9 cellular contexts compared by ENCODE assay signal in the genomic region with DNA sequence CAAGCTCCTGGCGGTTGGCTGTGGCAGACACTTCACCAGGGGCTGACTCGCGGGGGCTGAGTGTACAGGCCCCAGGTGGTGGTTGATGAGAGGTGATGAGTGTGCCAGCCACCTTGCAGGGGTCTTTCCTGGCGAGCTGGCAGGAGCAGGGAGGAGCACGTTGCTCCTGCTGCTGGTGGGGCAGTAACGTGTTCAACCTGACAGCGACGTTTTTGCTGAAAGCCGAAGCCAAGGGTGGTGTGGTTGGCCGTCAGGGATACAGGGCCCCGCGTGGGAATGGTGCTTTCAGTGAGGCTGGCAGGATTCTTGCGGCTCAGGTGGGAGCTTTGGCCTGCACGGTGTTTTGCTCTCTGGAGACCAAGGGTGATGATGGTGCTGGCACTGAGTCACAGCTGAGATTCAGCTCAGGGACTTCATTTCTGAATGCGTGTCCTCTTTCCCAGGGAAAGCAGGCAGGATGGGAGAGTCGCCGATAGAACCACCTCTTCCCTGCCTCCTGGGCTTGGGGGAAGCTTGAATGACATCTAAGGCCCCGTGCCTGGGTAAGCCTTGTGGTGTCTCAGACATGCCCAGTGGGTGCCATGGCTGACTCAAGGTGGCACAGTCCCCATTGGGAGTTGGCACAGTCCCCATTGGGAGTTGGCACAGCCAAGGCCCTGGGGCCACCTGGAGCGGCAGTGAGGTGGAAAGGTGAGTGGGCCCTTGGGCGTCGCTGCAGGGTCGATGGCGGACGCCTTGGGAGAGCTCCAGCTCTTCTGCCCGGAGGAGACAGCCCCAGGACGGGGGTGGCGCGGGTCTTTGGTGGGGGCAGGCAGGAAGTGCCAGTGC. TPM values are rescaled to one million over a fixed set of nuclear protein-coding genes. Genes with fewer than 3 reads are reported as not detected.
DNase-seq lines count a peak whose midpoint lies in the region; ATAC-seq and TF ChIP-seq lines count a peak whose summit lies in the region.
"Had no signal": no experiment of that assay in that cellular context is flagged by ENCODE, and none has a peak within 500 bp of the region (broad histone marks: within the 10 kb centered on the region; RNA-seq: fewer than 3 reads in every experiment).

No MANE protein-coding gene starts in this region.

- H3K27ac ChIP-seq in tibial nerve, result peak overlapping the region; percentile 80 to 99 (median 91)

- peak overlapping the region; percentile 64 for H3K27ac Mint-ChIP-seq in activated T-cell treated with anti-CD3 and anti-CD28 coated beads, Interleukin-2, amount 50 U/mL, for 72 hours
- peak overlapping the region; percentile 86 for H3K27ac Mint-ChIP-seq in dendritic cell treated with granulocyte-macrophage colony-stimulating factor and Interleukin-4, amounts not matched to agents 40 ng/mL and 50 ng/mL, for 4 days
- H3K27ac Mint-ChIP-seq in mesothelial cell of epicardium, result peak overlapping the region; percentile 99

- no peak for TF ChIP-seq POLR2A in tibial nerve (IDR thresholded peaks at IDR 0.05)

- peaks cover 0 to 81% (median 50%) of the 10 kb centered on the region in 4 donors for H3K4me1 ChIP-seq in tibial nerve

- TF ChIP-seq EP300 in tibial nerve (IDR thresholded peaks at IDR 0.05), result no peak

- H3K27me3 Mint-ChIP-seq in activated T-cell treated with anti-CD3 and anti-CD28 coated beads, Interleukin-2, amount 50 U/mL, for 72 hours (ENCODE audit: low read depth), result no peaks in the 10 kb centered on the region
- no peaks in the 10 kb centered on the region for H3K27me3 Mint-ChIP-seq in dendritic cell treated with granulocyte-macrophage colony-stimulating factor and Interleukin-4, amounts not matched to agents 40 ng/mL and 50 ng/mL, for 4 days
- no peaks in the 10 kb centered on the region for H3K27me3 Mint-ChIP-seq in mesothelial cell of epicardium (ENCODE audit: low read depth)

- peak overlapping the region in 1 of 2 donors; percentile 66 for H3K4me3 Mint-ChIP-seq in activated T-cell treated with anti-CD3 and anti-CD28 coated beads, Interleukin-2, amount 50 U/mL, for 72 hours
- peak overlapping the region; percentile 83 for H3K4me3 Mint-ChIP-seq in dendritic cell treated with granulocyte-macrophage colony-stimulating factor and Interleukin-4, amounts not matched to agents 40 ng/mL and 50 ng/mL, for 4 days
- peak overlapping the region; percentile 59 for H3K4me3 Mint-ChIP-seq in mesothelial cell of epicardium

- intact Hi-C loops in dendritic cell treated with granulocyte-macrophage colony-stimulating factor and Interleukin-4, amounts not matched to agents 40 ng/mL and 50 ng/mL, for 4 days (cut with micrococcal nuclease), result no loop called here

- H3K4me1 Mint-ChIP-seq in activated T-cell treated with anti-CD3 and anti-CD28 coated beads, Interleukin-2, amount 50 U/mL, for 72 hours (ENCODE audit: low read depth), result peaks cover 42% of the 10 kb centered on the region
- peaks cover 63% of the 10 kb centered on the region for H3K4me1 Mint-ChIP-seq in dendritic cell treated with granulocyte-macrophage colony-stimulating factor and Interleukin-4, amounts not matched to agents 40 ng/mL and 50 ng/mL, for 4 days (ENCODE audit: low read depth)
- peaks cover 54% of the 10 kb centered on the region for H3K4me1 Mint-ChIP-seq in mesothelial cell of epicardium

- H3K9me3 Mint-ChIP-seq in activated T-cell treated with anti-CD3 and anti-CD28 coated beads, Interleukin-2, amount 50 U/mL, for 72 hours, result no peaks in the 10 kb centered on the region
- H3K9me3 Mint-ChIP-seq in dendritic cell treated with granulocyte-macrophage colony-stimulating factor and Interleukin-4, amounts not matched to agents 40 ng/mL and 50 ng/mL, for 4 days, result no peaks in the 10 kb centered on the region
- no peaks in the 10 kb centered on the region for H3K9me3 Mint-ChIP-seq in mesothelial cell of epicardium

- H3K36me3 Mint-ChIP-seq in activated T-cell treated with anti-CD3 and anti-CD28 coated beads, Interleukin-2, amount 50 U/mL, for 72 hours (ENCODE audit: insufficient read depth in 2 of 2), result peaks cover 5 to 17% of the 10 kb centered on the region in 2 donors
- H3K36me3 Mint-ChIP-seq in dendritic cell treated with granulocyte-macrophage colony-stimulating factor and Interleukin-4, amounts not matched to agents 40 ng/mL and 50 ng/mL, for 4 days (ENCODE audit: low read depth), result peaks cover 86% of the 10 kb centered on the region
- peaks cover 9% of the 10 kb centered on the region for H3K36me3 Mint-ChIP-seq in mesothelial cell of epicardium

- no peak for TF ChIP-seq CTCF in mesothelial cell of epicardium (IDR thresholded peaks at IDR 0.05; ENCODE audit: unreplicated experiment)
- no peak for TF ChIP-seq CTCF in tibial nerve (IDR thresholded peaks at IDR 0.05)

- H3K36me3 ChIP-seq in tibial nerve, result peaks cover 0 to 42% (median 4%) of the 10 kb centered on the region in 3 donors

- peak overlapping the region in 1 of 4 donors; percentile 20 for H3K4me3 ChIP-seq in tibial nerve

- no peak for DNase-seq in activated T-cell treated with anti-CD3 and anti-CD28 coated beads, Interleukin-2, amount 50 U/mL, for 72 hours
- DNase-seq in activated T-cell treated with anti-CD3 and anti-CD28 coated beads, Interleukin-2, amount 50 U/mL, for 1 hour, result no peak
- DNase-seq in mesothelial cell of epicardium (ENCODE audit: low spot score in 2 of 2, unreplicated experiment in 2 of 2) (no peak), tibial nerve (ENCODE audit: low spot score in 2 of 2) (no peak), HPDE6-E6E7 (ENCODE audit: extremely low spot score) (no peak), DMS79 treated with DMSO at 0.1 percent for 48 hours (lab: John Stamatoyannopoulos, UW) (no peak), NCI-H2227 (lab: John Stamatoyannopoulos, UW; ENCODE audit: unreplicated experiment) (no peak)

- H3K27me3 ChIP-seq in tibial nerve, result no peaks in the 10 kb centered on the region

- H3K9me3 ChIP-seq in tibial nerve, result no peaks in the 10 kb centered on the region

- 41 to 53% methylated on average over 26 to 28 of the region's 28 CpGs for WGBS in tibial nerve, 2 donors

- ATAC-seq in activated T-cell treated with anti-CD3 and anti-CD28 coated beads, Interleukin-2, amount 50 U/mL, for 72 hours (replicated peaks in 1 of 2), result no peak

RNA-seq across cellular contexts. Expression of gene DAZAP1, which starts 8.8 kb away (rescaled TPM):
- total RNA-seq in activated T-cell treated with anti-CD3 and anti-CD28 coated beads, Interleukin-2, amount 50 U/mL, for 72 hours, result 100 to 1,000 TPM; 219 to 252 TPM
- total RNA-seq in mesothelial cell of epicardium (130 to 134 TPM (median 131 TPM) in 3 replicates), tibial nerve (10 to 100 TPM; 34.3 to 68.4 (median 61.0) TPM)

RNA-seq across cellular contexts. Expression of gene GAMT, which starts 14.9 kb away (rescaled TPM):
- 10 to 100 TPM; 13.6 to 17.7 TPM for total RNA-seq in activated T-cell treated with anti-CD3 and anti-CD28 coated beads, Interleukin-2, amount 50 U/mL, for 72 hours
- 41.5 to 44.5 TPM (median 42.6 TPM) in 3 replicates for total RNA-seq in mesothelial cell of epicardium
- total RNA-seq in tibial nerve, result 100 to 1,000 TPM in 2 of 4 donors, 10 to 100 TPM in 2; 43.8 to 120 (median 94.4) TPM

RNA-seq across cellular contexts. Expression of gene RPS15, which starts 22.0 kb away (rescaled TPM):
- 1,000 to 10,000 TPM; 1,293 to 1,490 TPM for total RNA-seq in activated T-cell treated with anti-CD3 and anti-CD28 coated beads, Interleukin-2, amount 50 U/mL, for 72 hours
- total RNA-seq in mesothelial cell of epicardium, result 1,014 to 1,040 TPM (median 1,034 TPM) in 3 replicates
- total RNA-seq in tibial nerve, result 1,000 to 10,000 TPM; 4,239 to 4,988 (median 4,337) TPM

RNA-seq across cellular contexts. Expression of gene NDUFS7, which starts 32.5 kb away (rescaled TPM):
- 100 to 1,000 TPM in 1 of 2 donors, 10 to 100 TPM in 1; 96.5 to 107 TPM for total RNA-seq in activated T-cell treated with anti-CD3 and anti-CD28 coated beads, Interleukin-2, amount 50 U/mL, for 72 hours
- 52.2 to 56.8 TPM (median 55.9 TPM) in 3 replicates for total RNA-seq in mesothelial cell of epicardium
- 100 to 1,000 TPM; 146 to 162 (median 151) TPM for total RNA-seq in tibial nerve

RNA-seq across cellular contexts. Expression of gene APC2, which starts 33.7 kb away (rescaled TPM):
- under 1 TPM; 0.02 to 0.14 TPM for total RNA-seq in activated T-cell treated with anti-CD3 and anti-CD28 coated beads, Interleukin-2, amount 50 U/mL, for 72 hours
- total RNA-seq in mesothelial cell of epicardium (2.3 to 2.8 TPM (median 2.4 TPM) in 3 replicates), tibial nerve (10 to 100 TPM in 1 of 4 donors, 1 to 10 TPM in 3; 1.7 to 10.2 (median 4.2) TPM)
- total RNA-seq: RPMI7951 had no signal
